12 cellular contexts compared by ENCODE assay signal in the genomic region with DNA sequence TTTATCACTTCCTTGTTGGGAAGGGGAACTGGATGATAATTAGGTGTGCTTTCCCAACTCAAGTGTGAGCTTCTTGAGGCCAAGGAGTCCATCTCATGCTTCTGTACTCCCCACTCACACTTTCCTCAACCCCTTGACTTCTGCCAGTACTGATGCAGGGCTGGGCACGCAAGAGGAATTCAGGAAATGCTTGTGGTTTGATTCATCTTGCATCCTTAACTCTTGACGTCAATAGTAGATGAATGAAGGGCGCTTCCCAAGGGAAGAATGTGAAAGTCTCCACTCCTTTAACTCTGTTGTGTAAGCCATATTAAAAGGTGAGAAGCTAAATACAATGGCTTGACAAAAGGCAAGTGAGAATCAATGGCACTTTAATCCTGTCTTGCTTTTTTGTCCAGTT.
DNase-seq lines count a peak whose midpoint lies in the region; ATAC-seq and TF ChIP-seq lines count a peak whose summit lies in the region.
"Had no signal": no experiment of that assay in that cellular context is flagged by ENCODE, and none has a peak within 500 bp of the region (broad histone marks: within the 10 kb centered on the region; RNA-seq: fewer than 3 reads in every experiment).

No MANE protein-coding gene starts in this region.

- no peaks in the 10 kb centered on the region for H3K36me3 ChIP-seq in upper lobe of right lung

- H3K27me3 ChIP-seq in upper lobe of right lung, result no peaks in the 10 kb centered on the region

- DNase-seq in HFF-Myc (ENCODE audit: extremely low read depth, low read depth), result peak; percentile 31
- DNase-seq in T1000 (lab: John Stamatoyannopoulos, UW), result peak; percentile 0
- peak; percentile 2 for DNase-seq in hepatic stellate cell (ENCODE audit: low spot score)
- DNase-seq in upper lobe of right lung, result no peak
- no peak for DNase-seq in NCI-H146 (lab: John Stamatoyannopoulos, UW)
- DNase-seq in kidney glomerular epithelial cell (lab: John Stamatoyannopoulos, UW), result no peak
- DNase-seq: activated CD4-positive, alpha-beta T cell treated with anti-CD3 and anti-CD28 coated beads, Interleukin-2, amount 10 ng/mL, durations not matched to agents 7 days and 5 days; activated naive CD8-positive, alpha-beta T cell treated with anti-CD3 and anti-CD28 coated beads, Interleukin-2, amount 10 ng/mL, durations not matched to agents 7 days and 5 days; NCI-H1417 treated with DMSO at 0.1 percent for 48 hours; stimulated activated CD4-positive, alpha-beta T cell treated with anti-CD3 and anti-CD28 coated beads, Interleukin-2, amount 100 ng/mL, for 24 hours had no signal

- no peaks in the 10 kb centered on the region for H3K9me3 ChIP-seq in upper lobe of right lung

- no peaks in the 10 kb centered on the region for H3K4me1 ChIP-seq in upper lobe of right lung

- intact Hi-C loops in upper lobe of right lung (cut with DNase I), result no loop called here

- TF ChIP-seq CTCF in HFF-Myc (IDR thresholded peaks at IDR 0.05; ENCODE audit: low read depth, low read length, missing control alignments) (no peak), upper lobe of right lung (IDR thresholded peaks at IDR 0.05) (no peak)

- no peak overlapping the region for H3K27ac ChIP-seq in upper lobe of right lung

- H3K4me3 ChIP-seq in HFF-Myc (replicated peaks; ENCODE audit: low read depth, low read length) (no peak overlapping the region), upper lobe of right lung (no peak overlapping the region)

- ATAC-seq in upper lobe of right lung, result peak; percentile 60
- ATAC-seq in GM18498 (IDR thresholded peaks at IDR 0.05; ENCODE audit: unreplicated experiment), result no peak
- ATAC-seq: Panc1 had no signal

Comparison
In these comparisons a context has a peak if more than half of its experiments do, and no peak if none do; other contexts are left out.
1. DNase-seq: peak in HFF-Myc (single experiment), T1000 (single experiment) and hepatic stellate cell (single experiment); none in upper lobe of right lung (single experiment), NCI-H146 (single experiment) and kidney glomerular epithelial cell (single experiment).